8 cellular contexts compared by ENCODE assay signal in the genomic region with DNA sequence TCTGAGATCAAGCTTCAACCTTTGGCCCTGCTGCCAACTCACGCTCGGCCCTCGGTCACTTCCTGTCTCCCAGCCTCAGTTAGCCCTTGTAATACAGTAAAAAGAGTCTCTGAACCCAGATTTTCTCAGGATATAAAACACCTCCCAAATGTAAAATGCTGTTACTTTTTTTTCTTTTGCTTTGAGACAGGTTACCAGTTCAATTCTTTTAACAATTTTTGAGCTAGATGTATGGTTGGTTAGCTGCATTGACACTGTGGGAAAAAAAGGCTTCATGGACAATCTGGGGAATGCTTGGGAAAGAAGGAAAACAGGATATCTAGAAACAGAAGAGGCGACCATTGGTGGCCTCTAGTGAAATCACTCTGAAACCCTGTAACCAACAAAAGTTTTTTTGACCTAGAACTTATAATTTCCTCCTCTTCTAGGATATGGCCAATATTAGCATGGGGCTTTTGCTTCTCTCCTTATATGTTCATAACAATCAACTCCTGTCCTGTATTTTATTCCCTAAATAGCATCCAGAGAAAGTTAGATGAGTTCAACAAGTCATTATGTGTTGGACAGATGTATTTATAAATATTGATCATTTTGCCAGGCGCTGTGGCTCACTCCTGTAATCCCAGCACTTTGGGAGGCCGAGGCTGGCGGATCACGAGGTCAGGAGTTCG. TPM values are rescaled to one million over a fixed set of nuclear protein-coding genes. Genes with fewer than 3 reads are reported as not detected.
DNase-seq lines count a peak whose midpoint lies in the region; ATAC-seq, FAIRE-seq and TF ChIP-seq lines count a peak whose summit lies in the region.

No MANE protein-coding gene starts in this region.

- RAD21 ChIA-PET in HCT116 (lab: Charles Lee; ENCODE audit: low non-redundant PET in 1 of 2, low total read pairs in 2 of 2, uncharacterized antibody in 2 of 2, unreplicated experiment in 2 of 2): no interaction called here

- DNase-seq in A673 (ENCODE audit: low spot score): no peak
- DNase-seq in HCT116 (ENCODE audit: low read depth, low spot score): no peak
- no peak for DNase-seq in K562 (ENCODE audit: extremely low read depth in 1 of 4, low spot score in 3 of 4)
- no peak for DNase-seq in NCI-H2107 (lab: John Stamatoyannopoulos, UW)
- DNase-seq in H4 (ENCODE audit: low spot score): no peak
- no peak for DNase-seq in central memory CD4-positive, alpha-beta T cell

- no peak for TF ChIP-seq POLR2A in HCT116 (IDR thresholded peaks at IDR 0.05; ENCODE audit: borderline replicate concordance, extremely low read depth, insufficient read depth, insufficient read length)
- TF ChIP-seq POLR2A in K562 (conservative IDR thresholded peaks at IDR 0.05): peak; percentile 60; the same call in 1 of the 2 replicates

- BruUV-seq in A673 (replicated peaks; lab: Mats Ljungman, UMichigan): TSS peak; percentile 73
- TSS peak; percentile 76 for BruUV-seq in HCT116 (replicated peaks; lab: Mats Ljungman, UMichigan)
- TSS peak; percentile 71 for BruUV-seq in K562 (replicated peaks; lab: Mats Ljungman, UMichigan)

- CTCF ChIA-PET in A673 (lab: Charles Lee): interaction anchor here (1.3 kb wide), 1 partner anchor 98 kb away, joined by 4 read pairs; no protein-coding TSS in a partner anchor
- CTCF ChIA-PET in HCT116 (lab: Charles Lee): interaction anchor here (1.7 to 2.0 kb wide), 3 partner anchors 17 to 103 kb away, joined by 5 to 15 read pairs (median 5); partner anchors contain the start of gene FOXD2
- CTCF ChIA-PET in K562 (lab: Yijun Ruan, JAX; ENCODE audit: low intra/inter-chr PET ratio): no interaction called here

- H2AFZ ChIP-seq in HCT116 (ENCODE audit: low read depth, low read length, poor library complexity, severe bottlenecking) (peak overlapping the region; percentile 18), K562 (ENCODE audit: low read depth, low read length) (peak overlapping the region; percentile 94)

- peak overlapping the region; percentile 92 for H3K27ac ChIP-seq in A673 (ENCODE audit: low read depth, low read length, poor library complexity, severe bottlenecking)
- peak overlapping the region; percentile 97 for H3K27ac ChIP-seq in HCT116 (ENCODE audit: low read depth, low read length)
- peak overlapping the region; percentile 85 for H3K27ac ChIP-seq in K562 (ENCODE audit: extremely low read depth, low read depth, low read length)
- peak overlapping the region; percentile 97 for H3K27ac ChIP-seq in mesodermal cell (ENCODE audit: low read depth, low read length, severe bottlenecking)

- H3K79me2 ChIP-seq in HCT116 (ENCODE audit: insufficient read depth, low read length) (peaks cover 53% of the 10 kb centered on the region), K562 (ENCODE audit: control insufficient read depth, insufficient read depth, low read length) (peaks cover 74% of the 10 kb centered on the region)

- in situ Hi-C loops in K562 (cut with MboI): no loop called here

- H3K9ac ChIP-seq in HCT116 (ENCODE audit: low read length) (peak overlapping the region; percentile 80), K562 (ENCODE audit: insufficient read depth in 1 of 2, low read depth in 2 of 2, low read length in 2 of 2) (peak overlapping the region; percentile 96 to 97)

- TF ChIP-seq EP300 in K562 (IDR thresholded peaks at IDR 0.05; ENCODE audit: low read length): no peak

- no peaks in the 10 kb centered on the region for H3K36me3 ChIP-seq in A673 (ENCODE audit: insufficient read depth, low read length, poor library complexity, severe bottlenecking)
- H3K36me3 ChIP-seq in HCT116 (ENCODE audit: control insufficient read depth in 1 of 2, insufficient read depth in 2 of 2, low read length in 2 of 2): no peaks in the 10 kb centered on the region
- peaks cover 18% of the 10 kb centered on the region for H3K36me3 ChIP-seq in K562 (ENCODE audit: control insufficient read depth, insufficient read depth, low read length)
- H3K36me3 ChIP-seq in mesodermal cell (ENCODE audit: control insufficient read depth, insufficient read depth, low read length): peaks cover 21% of the 10 kb centered on the region

- peaks cover 11% of the 10 kb centered on the region for H3K4me1 ChIP-seq in A673 (ENCODE audit: insufficient read depth, low read length, poor library complexity, severe bottlenecking)
- peaks cover 8 to 17% of the 10 kb centered on the region in 2 experiments; a peak in 2 of 4 replicates for H3K4me1 ChIP-seq in HCT116 (ENCODE audit: control insufficient read depth in 1 of 2, insufficient read depth in 2 of 2, low read length in 2 of 2)
- H3K4me1 ChIP-seq in K562 (replicated peaks in 1 of 2; ENCODE audit: control insufficient read depth in 2 of 2, insufficient read depth in 2 of 2, low read length in 2 of 2): peaks cover 23 to 28% of the 10 kb centered on the region in 2 experiments; a peak in 4 of 5 replicates
- peaks cover 13% of the 10 kb centered on the region for H3K4me1 ChIP-seq in mesodermal cell (ENCODE audit: control insufficient read depth, insufficient read depth, low read length, poor library complexity, severe bottlenecking)

- H3K9me3 ChIP-seq in A673 (ENCODE audit: low read depth, low read length, poor library complexity, severe bottlenecking) (no peaks in the 10 kb centered on the region), HCT116 (ENCODE audit: control insufficient read depth in 1 of 2, insufficient read depth in 1 of 2, low read depth in 1 of 2, low read length in 2 of 2) (no peaks in the 10 kb centered on the region), K562 (replicated peaks; ENCODE audit: control insufficient read depth, insufficient read depth, low read depth, low read length) (no peaks in the 10 kb centered on the region), mesodermal cell (ENCODE audit: control insufficient read depth, low read length) (no peaks in the 10 kb centered on the region)

- H3K4me3 ChIP-seq in A673 (ENCODE audit: low read depth, low read length, poor library complexity, severe bottlenecking): peak overlapping the region; percentile 66
- H3K4me3 ChIP-seq in HCT116 (replicated peaks in 1 of 2; ENCODE audit: low read depth in 1 of 2, low read length in 2 of 2): peak overlapping the region; percentile 85 to 87
- peak overlapping the region; percentile 93 for H3K4me3 ChIP-seq in K562
- peak overlapping the region; percentile 89 for H3K4me3 ChIP-seq in mesodermal cell (ENCODE audit: extremely low read depth, insufficient read depth, low read length, poor library complexity, severe bottlenecking)

- intact Hi-C loops in A673 (cut with micrococcal nuclease; ENCODE audit: unreplicated experiment): no loop called here
- intact Hi-C loops in HCT116 (cut with micrococcal nuclease): loop anchor here (1.0 kb wide), 1 partner anchor 21 kb away; the partner anchor contains the start of gene STIL
- intact Hi-C loops in K562 (cut with micrococcal nuclease): loop anchor here (1.0 to 5.0 kb wide), 5 partner anchors 21 to 153 kb away; partner anchors contain the start of genes FOXD2, STIL and TAL1

- no peak for FAIRE-seq in K562 (lab: Jason Lieb, UNC)

- peak overlapping the region; percentile 84 for H3K4me2 ChIP-seq in HCT116 (ENCODE audit: low read length)
- peak overlapping the region; percentile 98 for H3K4me2 ChIP-seq in K562 (ENCODE audit: insufficient read depth, low read length)

- TF ChIP-seq CTCF in A673 (conservative IDR thresholded peaks at IDR 0.05; ENCODE audit: low read depth, low read length): no peak
- TF ChIP-seq CTCF in HCT116 (IDR thresholded peaks at IDR 0.05 in 2 of 3, conservative IDR thresholded peaks at IDR 0.05 in 1 of 3; ENCODE audit: borderline replicate concordance in 1 of 3, insufficient read depth in 1 of 3, low read depth in 2 of 3, low read length in 2 of 3): no peak
- TF ChIP-seq CTCF in K562 (IDR thresholded peaks at IDR 0.05 in 2 of 3, conservative IDR thresholded peaks at IDR 0.05 in 1 of 3; ENCODE audit: insufficient read depth in 2 of 3, low read depth in 1 of 3, low read length in 3 of 3): no peak; a peak in 1 of 6 replicates

- H4K20me1 ChIP-seq in HCT116 (ENCODE audit: insufficient read depth) (no peaks in the 10 kb centered on the region), K562 (replicated peaks; ENCODE audit: control insufficient read depth, insufficient read depth, low read length) (0 out of 2 replicates have a peak, but pooled peaks cover 3% of the 10 kb centered on the region)

- H3K9me1 ChIP-seq in K562 (ENCODE audit: control insufficient read depth, insufficient read depth, low read length): no peaks in the 10 kb centered on the region

- 1% methylated on average over 9 of the region's 9 CpGs for WGBS in K562 (ENCODE audit: insufficient coverage, low coverage, missing lambda C conversion rate)
- 61 to 70% methylated on average over 7 to 8 of the region's 9 CpGs for WGBS in mesodermal cell (ENCODE audit: insufficient coverage in 2 of 2), 2 experiments

- POLR2A ChIA-PET in A673 (lab: Charles Lee; ENCODE audit: low non-redundant PET): no interaction called here
- POLR2A ChIA-PET in HCT116 (lab: Charles Lee): interaction anchor here (1.0 to 2.6 kb wide), 2 partner anchors 12 to 21 kb away, joined by 3 to 19 read pairs; partner anchors contain the start of gene STIL
- POLR2A ChIA-PET in K562 (lab: Yijun Ruan, JAX): interaction anchor here (0.6 to 18.0 kb wide), 12 partner anchors 9 to 1416 kb away, joined by 3 to 318 read pairs (median 4); partner anchors contain the start of genes PDZK1IP1 and STIL

- ATAC-seq in HCT116 (no peak), K562 (no peak), HG03045 (IDR thresholded peaks at IDR 0.05; ENCODE audit: unreplicated experiment) (no peak)

- TF ChIP-seq RAD21 in HCT116 (IDR thresholded peaks at IDR 0.05; ENCODE audit: low read depth) (no peak), K562 (CRISPR knock-in tag; conservative IDR thresholded peaks at IDR 0.05 in 1 of 2, IDR thresholded peaks at IDR 0.05 in 1 of 2) (no peak)

- no peaks in the 10 kb centered on the region for H3K9me2 ChIP-seq in HCT116 (ENCODE audit: insufficient read depth)

- no peaks in the 10 kb centered on the region for H3K27me3 ChIP-seq in A673 (replicated peaks; ENCODE audit: insufficient read depth, low read depth, low read length, poor library complexity)
- H3K27me3 ChIP-seq in HCT116 (ENCODE audit: insufficient read depth, low read length): no peaks in the 10 kb centered on the region
- H3K27me3 ChIP-seq in K562 (ENCODE audit: control insufficient read depth in 2 of 2, insufficient read depth in 2 of 2, low read length in 2 of 2): no peaks in the 10 kb centered on the region

RNA-seq across cellular contexts. Expression of gene CMPK1, which starts 1.3 kb away (rescaled TPM):
- total RNA-seq in A673 (2021) (65.4 and 69.4 TPM in 2 replicates), HCT116 (2021; ENCODE audit: unreplicated experiment) (78.4 TPM), K562 (2014; rRNA removed) (107 TPM in 2 replicates), K562 (2014; rRNA removed; fragmentation: Illumina TruSeq; extraction: Trizol) (197 and 229 TPM in 2 replicates), K562 (2015; rRNA removed; fragmentation: Illumina TruSeq; extraction: Trizol) (175 and 194 TPM in 2 replicates), K562 (2021) (164 and 165 TPM in 2 replicates)
- polyA plus RNA-seq in HCT116 (2012): 23.7 and 29.0 TPM in 2 replicates
- 15.9 and 61.9 TPM in 2 replicates for total RNA-seq in K562 (2011; cell fraction: chromatin; rRNA removed; ENCODE audit: low replicate concordance)
- 11.5 and 12.6 TPM in 2 replicates for total RNA-seq in K562 (2011; cell fraction: nucleolus; rRNA removed)
- total RNA-seq in K562 (2011; cell fraction: nucleoplasm; rRNA removed): 42.5 and 72.0 TPM in 2 replicates
- polyA plus RNA-seq in K562 (2011; rRNA removed) (70.2 and 89.2 TPM in 2 replicates), K562 (2014; fragmentation: Illumina TruSeq; extraction: Trizol) (169 and 179 TPM in 2 replicates), K562 (2014; fragmentation: Nextera tagmentation; extraction: Ambion mirVana) (10 to 100 TPM; 54.5 to 67.3 TPM), K562 (2014; rRNA removed) (116 and 126 TPM in 2 replicates)
- polyA plus RNA-seq in K562 (2011; cell fraction: cytosol; rRNA removed): 15.0 and 29.0 TPM in 2 replicates
- polyA plus RNA-seq in K562 (2011; cell fraction: nucleus; rRNA removed): 9.9 and 19.2 TPM in 2 replicates
- polyA plus RNA-seq in K562 (2012): 117 and 148 TPM in 2 replicates
- 92.8 and 128 TPM in 2 replicates for polyA minus RNA-seq in K562 (2011; rRNA and poly(A)+ RNA removed)
- 72.8 and 77.2 TPM in 2 replicates for polyA minus RNA-seq in K562 (2011; cell fraction: cytosol; rRNA and poly(A)+ RNA removed)
- polyA minus RNA-seq in K562 (2011; cell fraction: nucleus; rRNA and poly(A)+ RNA removed): 10.1 and 20.4 TPM in 2 replicates
- polyA plus RNA-seq in mesodermal cell (2013, experiment 1 of 2): 61.2 TPM
- 66.6 TPM for polyA plus RNA-seq in mesodermal cell (2013, experiment 2 of 2)
- 108 and 137 TPM in 2 replicates for total RNA-seq in H4 (2014; rRNA removed; shearing (Covaris generic))

RNA-seq across cellular contexts. Expression of gene STIL, which starts 21.0 kb away (rescaled TPM):
- 39.3 and 43.4 TPM in 2 replicates for total RNA-seq in A673 (2021)
- total RNA-seq in HCT116 (2021; ENCODE audit: unreplicated experiment): 34.4 TPM
- polyA plus RNA-seq in HCT116 (2012): 18.2 and 18.4 TPM in 2 replicates
- total RNA-seq in K562 (2011; cell fraction: chromatin; rRNA removed; ENCODE audit: low replicate concordance): 163 and 354 TPM in 2 replicates
- 63.7 and 103 TPM in 2 replicates for total RNA-seq in K562 (2011; cell fraction: nucleolus; rRNA removed)
- total RNA-seq in K562 (2011; cell fraction: nucleoplasm; rRNA removed): 154 and 164 TPM in 2 replicates
- total RNA-seq in K562 (2014; rRNA removed): 28.8 and 35.7 TPM in 2 replicates
- total RNA-seq in K562 (2014; rRNA removed; fragmentation: Illumina TruSeq; extraction: Trizol): 56.8 and 67.8 TPM in 2 replicates
- total RNA-seq in K562 (2015; rRNA removed; fragmentation: Illumina TruSeq; extraction: Trizol): 49.7 and 52.0 TPM in 2 replicates
- total RNA-seq in K562 (2021): 39.6 and 41.1 TPM in 2 replicates
- polyA plus RNA-seq in K562 (2011; rRNA removed): 75.0 and 77.4 TPM in 2 replicates
- polyA plus RNA-seq in K562 (2011; cell fraction: cytosol; rRNA removed): 22.5 and 40.5 TPM in 2 replicates
- polyA plus RNA-seq in K562 (2011; cell fraction: nucleus; rRNA removed): 48.5 and 62.6 TPM in 2 replicates
- polyA plus RNA-seq in K562 (2012): 22.3 TPM in 2 replicates
- 43.4 and 48.1 TPM in 2 replicates for polyA plus RNA-seq in K562 (2014; fragmentation: Illumina TruSeq; extraction: Trizol)
- polyA plus RNA-seq in K562 (2014; fragmentation: Nextera tagmentation; extraction: Ambion mirVana): 10 to 100 TPM; 10.5 to 17.5 TPM
- 31.3 and 33.8 TPM in 2 replicates for polyA plus RNA-seq in K562 (2014; rRNA removed)
- polyA minus RNA-seq in K562 (2011; rRNA and poly(A)+ RNA removed): 223 and 224 TPM in 2 replicates
- 33.9 and 37.2 TPM in 2 replicates for polyA minus RNA-seq in K562 (2011; cell fraction: cytosol; rRNA and poly(A)+ RNA removed)
- polyA minus RNA-seq in K562 (2011; cell fraction: nucleus; rRNA and poly(A)+ RNA removed): 34.7 and 68.2 TPM in 2 replicates
- 19.9 TPM for polyA plus RNA-seq in mesodermal cell (2013, experiment 1 of 2)
- polyA plus RNA-seq in mesodermal cell (2013, experiment 2 of 2): 19.0 TPM
- 34.3 and 44.2 TPM in 2 replicates for total RNA-seq in H4 (2014; rRNA removed; shearing (Covaris generic))
